ENCODE assay signal across 1 cellular context in the genomic region with DNA sequence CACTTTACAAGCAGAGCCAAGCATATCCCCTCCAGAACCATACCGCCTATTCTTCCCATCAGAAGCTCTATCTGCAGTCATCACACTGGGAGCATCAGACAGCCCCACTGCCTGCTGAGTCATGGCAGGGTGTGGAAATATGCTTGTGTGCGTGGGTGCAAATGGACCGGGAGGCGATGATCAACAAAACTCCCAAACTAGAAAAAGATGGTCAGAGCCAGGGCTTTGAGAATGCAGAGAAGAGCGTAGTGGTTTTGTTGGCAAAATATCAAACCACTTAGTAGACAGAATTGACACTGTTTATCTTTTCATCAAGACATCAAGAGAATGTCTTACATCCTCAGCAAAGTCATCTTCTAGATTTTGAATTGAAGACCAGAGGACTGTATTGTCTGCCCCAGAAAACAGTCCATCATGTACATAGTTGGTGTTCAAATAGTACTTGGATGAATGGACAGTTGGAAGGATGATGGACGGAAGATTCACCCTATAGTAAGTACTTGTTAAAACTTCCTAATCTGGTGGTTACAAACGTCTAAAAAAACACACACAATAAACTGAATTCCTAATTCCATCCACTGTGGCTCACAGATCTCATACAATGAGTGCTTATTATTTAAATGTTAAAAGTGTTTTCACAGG.
TF ChIP-seq lines count a peak whose summit lies in the region.

No MANE protein-coding gene starts in this region.

TF ChIP-seq in SK-N-SH, 30 proteins besides CTCF, POLR2A, EP300 and RAD21 (continued from another document):
- TF ChIP-seq, protein P1, sequence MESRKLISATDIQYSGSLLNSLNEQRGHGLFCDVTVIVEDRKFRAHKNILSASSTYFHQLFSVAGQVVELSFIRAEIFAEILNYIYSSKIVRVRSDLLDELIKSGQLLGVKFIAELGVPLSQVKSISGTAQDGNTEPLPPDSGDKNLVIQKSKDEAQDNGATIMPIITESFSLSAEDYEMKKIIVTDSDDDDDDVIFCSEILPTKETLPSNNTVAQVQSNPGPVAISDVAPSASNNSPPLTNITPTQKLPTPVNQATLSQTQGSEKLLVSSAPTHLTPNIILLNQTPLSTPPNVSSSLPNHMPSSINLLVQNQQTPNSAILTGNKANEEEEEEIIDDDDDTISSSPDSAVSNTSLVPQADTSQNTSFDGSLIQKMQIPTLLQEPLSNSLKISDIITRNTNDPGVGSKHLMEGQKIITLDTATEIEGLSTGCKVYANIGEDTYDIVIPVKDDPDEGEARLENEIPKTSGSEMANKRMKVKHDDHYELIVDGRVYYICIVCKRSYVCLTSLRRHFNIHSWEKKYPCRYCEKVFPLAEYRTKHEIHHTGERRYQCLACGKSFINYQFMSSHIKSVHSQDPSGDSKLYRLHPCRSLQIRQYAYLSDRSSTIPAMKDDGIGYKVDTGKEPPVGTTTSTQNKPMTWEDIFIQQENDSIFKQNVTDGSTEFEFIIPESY (IDR thresholded peaks at IDR 0.05; ENCODE audit: borderline replicate concordance, low read depth): no peak
- TF ChIP-seq CHD2 (IDR thresholded peaks at IDR 0.05; ENCODE audit: low read length, partially characterized antibody) (no peak), ELF1 (IDR thresholded peaks at IDR 0.05) (no peak), SIN3A (IDR thresholded peaks at IDR 0.05; ENCODE audit: borderline replicate concordance, low read depth, low read length) (no peak), FOXJ3 (CRISPR knock-in tag; IDR thresholded peaks at IDR 0.05) (no peak), TAF1 (IDR thresholded peaks at IDR 0.05; ENCODE audit: borderline replicate concordance, low read depth, low read length) (no peak), FOSL2 (IDR thresholded peaks at IDR 0.05; ENCODE audit: borderline replicate concordance, low read depth) (peak; percentile 51; the same call in 1 of the 2 replicates), YY1 (IDR thresholded peaks at IDR 0.05; ENCODE audit: low read depth) (no peak), TCF12 (IDR thresholded peaks at IDR 0.05) (peak; percentile 69; the same call in 1 of the 2 replicates), MEF2A (IDR thresholded peaks at IDR 0.05; ENCODE audit: borderline replicate concordance, low read depth) (no peak), FOXM1 (IDR thresholded peaks at IDR 0.05; ENCODE audit: low read depth) (no peak), RCOR1 (IDR thresholded peaks at IDR 0.05; ENCODE audit: low read length) (no peak), SMC3 (IDR thresholded peaks at IDR 0.05; ENCODE audit: low read depth, low read length) (no peak), NFIC (IDR thresholded peaks at IDR 0.05; ENCODE audit: borderline replicate concordance) (peak; percentile 79), NRF1 (IDR thresholded peaks at IDR 0.05; ENCODE audit: low read depth, low read length) (no peak)
- TF ChIP-seq, protein P2, sequence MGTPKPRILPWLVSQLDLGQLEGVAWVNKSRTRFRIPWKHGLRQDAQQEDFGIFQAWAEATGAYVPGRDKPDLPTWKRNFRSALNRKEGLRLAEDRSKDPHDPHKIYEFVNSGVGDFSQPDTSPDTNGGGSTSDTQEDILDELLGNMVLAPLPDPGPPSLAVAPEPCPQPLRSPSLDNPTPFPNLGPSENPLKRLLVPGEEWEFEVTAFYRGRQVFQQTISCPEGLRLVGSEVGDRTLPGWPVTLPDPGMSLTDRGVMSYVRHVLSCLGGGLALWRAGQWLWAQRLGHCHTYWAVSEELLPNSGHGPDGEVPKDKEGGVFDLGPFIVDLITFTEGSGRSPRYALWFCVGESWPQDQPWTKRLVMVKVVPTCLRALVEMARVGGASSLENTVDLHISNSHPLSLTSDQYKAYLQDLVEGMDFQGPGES (IDR thresholded peaks at IDR 0.05; ENCODE audit: low read depth, low read length): no peak
- TF ChIP-seq, protein P3, sequence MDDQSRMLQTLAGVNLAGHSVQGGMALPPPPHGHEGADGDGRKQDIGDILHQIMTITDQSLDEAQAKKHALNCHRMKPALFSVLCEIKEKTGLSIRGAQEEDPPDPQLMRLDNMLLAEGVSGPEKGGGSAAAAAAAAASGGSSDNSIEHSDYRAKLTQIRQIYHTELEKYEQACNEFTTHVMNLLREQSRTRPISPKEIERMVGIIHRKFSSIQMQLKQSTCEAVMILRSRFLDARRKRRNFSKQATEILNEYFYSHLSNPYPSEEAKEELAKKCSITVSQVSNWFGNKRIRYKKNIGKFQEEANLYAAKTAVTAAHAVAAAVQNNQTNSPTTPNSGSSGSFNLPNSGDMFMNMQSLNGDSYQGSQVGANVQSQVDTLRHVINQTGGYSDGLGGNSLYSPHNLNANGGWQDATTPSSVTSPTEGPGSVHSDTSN (IDR thresholded peaks at IDR 0.05): peak; percentile 64; the same call in 1 of the 2 replicates
- TF ChIP-seq, protein P4, sequence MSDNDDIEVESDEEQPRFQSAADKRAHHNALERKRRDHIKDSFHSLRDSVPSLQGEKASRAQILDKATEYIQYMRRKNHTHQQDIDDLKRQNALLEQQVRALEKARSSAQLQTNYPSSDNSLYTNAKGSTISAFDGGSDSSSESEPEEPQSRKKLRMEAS (IDR thresholded peaks at IDR 0.05; ENCODE audit: low read depth): no peak
